Comparison of ENCODE assay signal across 19 cellular contexts in genomic region chr2:69209482-69209881, GRCh38.
"Had no signal": no experiment of that assay in that cellular context is flagged by ENCODE, and none has a peak within 500 bp of the region (broad histone marks: within the 10 kb centered on the region; RNA-seq: fewer than 3 reads in every experiment).

No MANE protein-coding gene starts in this region.

- H3K27me3 ChIP-seq: colonic mucosa, gastroesophageal sphincter, right lobe of liver, transverse colon, uterus had no signal

- H3K27ac ChIP-seq: colonic mucosa, gastroesophageal sphincter, right lobe of liver, transverse colon, uterus had no signal

- H3K9me3 ChIP-seq: colonic mucosa, gastroesophageal sphincter, right lobe of liver, transverse colon, uterus had no signal

- ATAC-seq: gastroesophageal sphincter; left colon; right lobe of liver; stimulated activated naive B cell treated with anti-CD40 and anti-IgM and Interleukin-4, amounts not matched to agents 10 μg/mL and 1 μg/mL and 100 μg/mL, for 72 hours had no signal

- H3K36me3 ChIP-seq: colonic mucosa, right lobe of liver, transverse colon, uterus had no signal

- H3K4me1 ChIP-seq: colonic mucosa, right lobe of liver, uterus had no signal

- H3K4me3 ChIP-seq: colonic mucosa, gastroesophageal sphincter, right lobe of liver, smooth muscle cell, transverse colon, uterus had no signal

- DNase-seq: activated B cell treated with CpG ODN at 0.5 μM for 24 hours; activated CD4-positive, alpha-beta memory T cell treated with anti-CD3 and anti-CD28 coated beads for 36 hours; activated CD4-positive, alpha-beta T cell treated with anti-CD3 and anti-CD28 coated beads for 48 hours; activated naive CD4-positive, alpha-beta T cell treated with anti-CD3 and anti-CD28 coated beads for 36 hours; activated T-cell treated with anti-CD3 and anti-CD28 coated beads, Interleukin-2, amount 50 U/mL, for 48 hours; amygdala; colonic mucosa; head of caudate nucleus; left colon; naive B cell; right lobe of liver; stimulated activated CD4-positive, alpha-beta T cell treated with anti-CD3 and anti-CD28 coated beads, Interleukin-15, amount 100 ng/mL, for 24 hours; stimulated activated CD8-positive, alpha-beta memory T cell treated with anti-CD3 and anti-CD28 coated beads, Interleukin-4, amount 100 ng/mL, for 48 hours; stimulated activated naive B cell treated with anti-CD40 and anti-IgM and Interleukin-4, amounts not matched to agents 10 μg/mL and 1 μg/mL and 100 μg/mL, for 72 hours; T1000; transverse colon; uterus had no signal
